ENCODE assay signal across 8 cellular contexts in the genomic region with DNA sequence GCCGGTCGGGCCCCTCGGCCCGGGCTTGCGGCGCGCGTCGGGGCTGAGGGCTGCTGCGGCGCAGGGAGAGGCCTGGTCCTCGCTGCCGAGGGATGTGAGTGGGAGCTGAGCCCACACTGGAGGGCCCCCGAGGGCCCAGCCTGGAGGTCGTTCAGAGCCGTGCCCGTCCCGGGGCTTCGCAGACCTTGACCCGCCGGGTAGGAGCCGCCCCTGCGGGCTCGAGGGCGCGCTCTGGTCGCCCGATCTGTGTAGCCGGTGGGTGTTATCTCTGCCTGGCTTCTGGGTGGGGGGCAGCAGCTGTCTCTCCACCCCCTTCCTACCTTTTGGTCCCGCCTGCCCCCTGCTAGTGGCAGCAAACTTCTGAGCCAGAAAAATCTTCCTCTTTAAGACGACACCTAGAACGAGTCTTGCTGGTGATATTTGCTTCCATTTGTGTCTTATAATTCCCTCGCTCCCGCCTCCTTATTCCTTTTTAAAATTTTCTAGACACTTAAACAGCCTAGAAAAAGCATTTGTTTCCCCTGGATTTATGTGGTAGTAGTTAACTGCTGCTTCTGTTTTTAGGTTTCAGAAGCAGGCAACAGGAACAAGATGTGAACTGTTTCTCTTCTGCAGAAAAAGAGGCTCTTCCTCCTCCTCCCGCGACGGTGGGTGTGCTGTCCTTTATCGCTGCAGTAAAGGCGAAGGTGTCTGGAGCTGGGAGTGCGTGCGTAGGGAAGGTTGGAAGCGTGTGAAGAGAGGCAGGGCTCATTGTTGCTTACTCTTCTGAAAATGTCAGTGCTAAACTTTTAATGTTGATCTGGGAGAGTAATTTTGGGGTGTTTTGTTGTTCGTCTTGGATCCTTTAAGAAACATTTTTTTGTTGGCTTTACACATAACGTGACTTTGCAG. TPM values are rescaled to one million over a fixed set of nuclear protein-coding genes. Genes with fewer than 3 reads are reported as not detected.
DNase-seq lines count a peak whose midpoint lies in the region; ATAC-seq and TF ChIP-seq lines count a peak whose summit lies in the region.

No MANE protein-coding gene starts in this region.

- H3K36me3 ChIP-seq in ES-I3 (ENCODE audit: insufficient read depth, low read length) = no peaks in the 10 kb centered on the region
- no peaks in the 10 kb centered on the region for H3K36me3 ChIP-seq in fibroblast of lung (ENCODE audit: control insufficient read depth, insufficient read depth, low read length)
- H3K36me3 ChIP-seq in upper lobe of left lung = no peaks in the 10 kb centered on the region

- peak; percentile 20 for DNase-seq in NCI-H460 (ENCODE audit: extremely low read depth, low read depth)
- DNase-seq in fibroblast of lung (ENCODE audit: low read depth in 2 of 2) = peak; percentile 48 to 57
- peak; percentile 45 for DNase-seq in myocyte (ENCODE audit: low read depth)
- DNase-seq in upper lobe of left lung = peak in 1 of 2 donors; percentile 65
- DNase-seq in COLO829 (ENCODE audit: low spot score) = no peak

- TF ChIP-seq CTCF in fibroblast of lung (conservative IDR thresholded peaks at IDR 0.05 in 1 of 2, IDR thresholded peaks at IDR 0.05 in 1 of 2; ENCODE audit: low read depth in 1 of 2, low read length in 2 of 2) = no peak
- TF ChIP-seq CTCF in upper lobe of left lung (IDR thresholded peaks at IDR 0.05) = no peak

- TF ChIP-seq EP300 in upper lobe of left lung (IDR thresholded peaks at IDR 0.05) = no peak

- H3K27ac Mint-ChIP-seq in activated T-helper 17 cell treated with anti-CD3 and anti-CD28 coated beads, Interleukin-2, amount 50 U/mL, for 72 hours = peak overlapping the region; percentile 83

- H3K79me2 ChIP-seq in fibroblast of lung (ENCODE audit: control insufficient read depth, insufficient read depth, low read length) = peaks cover 30% of the 10 kb centered on the region

- H3K4me1 ChIP-seq in ES-I3 (ENCODE audit: insufficient read depth, low read length) = no peaks in the 10 kb centered on the region; the same call in 1 of the 2 replicates
- peaks cover 9% of the 10 kb centered on the region for H3K4me1 ChIP-seq in fibroblast of lung (ENCODE audit: control insufficient read depth, extremely low read depth, insufficient read depth, low read length)
- H3K4me1 ChIP-seq in upper lobe of left lung = peaks cover 44 to 47% (median 46%) of the 10 kb centered on the region in 4 donors

- H2AFZ ChIP-seq in fibroblast of lung (ENCODE audit: low read length) = peak overlapping the region; percentile 67

- WGBS in upper lobe of left lung, 2 donors = 0% methylated on average over 15 to 40 of the region's 44 CpGs

- no peaks in the 10 kb centered on the region for H3K9me3 Mint-ChIP-seq in activated T-helper 17 cell treated with anti-CD3 and anti-CD28 coated beads, Interleukin-2, amount 50 U/mL, for 72 hours

- H3K4me3 Mint-ChIP-seq in activated T-helper 17 cell treated with anti-CD3 and anti-CD28 coated beads, Interleukin-2, amount 50 U/mL, for 72 hours = no peak overlapping the region

- TF ChIP-seq POLR2A in upper lobe of left lung (IDR thresholded peaks at IDR 0.05) = no peak

- H3K4me3 ChIP-seq in fibroblast of lung (replicated peaks in 1 of 4; ENCODE audit: control extremely low read depth in 1 of 4, insufficient read depth in 1 of 4, low read depth in 3 of 4, low read length in 4 of 4) = peak overlapping the region; percentile 58 to 83 (median 67)
- peak overlapping the region; percentile 61 to 91 (median 80) for H3K4me3 ChIP-seq in upper lobe of left lung

- H3K4me2 ChIP-seq in fibroblast of lung (ENCODE audit: extremely low read depth, insufficient read depth, low read length) = peak overlapping the region; percentile 81

- H3K36me3 Mint-ChIP-seq in activated T-helper 17 cell treated with anti-CD3 and anti-CD28 coated beads, Interleukin-2, amount 50 U/mL, for 72 hours (ENCODE audit: low read depth) = peaks cover 15% of the 10 kb centered on the region

- H3K9me3 ChIP-seq in ES-I3 (ENCODE audit: control insufficient read depth, insufficient read depth, low read length) = no peaks in the 10 kb centered on the region
- H3K9me3 ChIP-seq in fibroblast of lung (ENCODE audit: control insufficient read depth, insufficient read depth, low read depth, low read length) = no peaks in the 10 kb centered on the region
- H3K9me3 ChIP-seq in upper lobe of left lung = no peaks in the 10 kb centered on the region

- H3K9ac ChIP-seq in ES-I3 (ENCODE audit: low read depth, low read length) (peak overlapping the region; percentile 84), fibroblast of lung (ENCODE audit: insufficient read depth, low read length) (peak overlapping the region; percentile 91)

- ATAC-seq in HG02840 (IDR thresholded peaks at IDR 0.05; ENCODE audit: low FRiP score, unreplicated experiment) (peak; percentile 31), upper lobe of left lung (ENCODE audit: low FRiP score in 2 of 2) (peak; percentile 6 to 27)
- no peak for ATAC-seq in activated T-helper 17 cell treated with anti-CD3 and anti-CD28 coated beads, Interleukin-2, amount 50 U/mL, for 72 hours (replicated peaks)

- no peaks in the 10 kb centered on the region for H3K27me3 Mint-ChIP-seq in activated T-helper 17 cell treated with anti-CD3 and anti-CD28 coated beads, Interleukin-2, amount 50 U/mL, for 72 hours

- peak overlapping the region; percentile 91 for H3K27ac ChIP-seq in fibroblast of lung (ENCODE audit: insufficient read depth, low read length)
- H3K27ac ChIP-seq in upper lobe of left lung = peak overlapping the region; percentile 96 to 99 (median 98)

- H3K4me1 Mint-ChIP-seq in activated T-helper 17 cell treated with anti-CD3 and anti-CD28 coated beads, Interleukin-2, amount 50 U/mL, for 72 hours = peaks cover 32% of the 10 kb centered on the region

- H3K27me3 ChIP-seq in fibroblast of lung (ENCODE audit: control insufficient read depth, insufficient read depth, low read length) (no peaks in the 10 kb centered on the region), upper lobe of left lung (no peaks in the 10 kb centered on the region)

- H4K20me1 ChIP-seq in fibroblast of lung (ENCODE audit: control insufficient read depth, extremely low read depth, insufficient read depth, low read length) = no peaks in the 10 kb centered on the region

RNA-seq across cellular contexts. Expression of gene JAK2, which starts 0.5 kb away (rescaled TPM):
- total RNA-seq in NCI-H460 (2014; rRNA removed; shearing (Covaris generic)) = 4.5 and 5.3 TPM in 2 replicates
- polyA plus RNA-seq in NCI-H460 (2014; cell fraction: nucleus; rRNA removed) = 1.5 and 2.5 TPM in 2 replicates
- total RNA-seq in activated T-helper 17 cell treated with anti-CD3 and anti-CD28 coated beads, Interleukin-2, amount 50 U/mL, for 72 hours = 10 to 100 TPM; 17.3 to 24.6 TPM
- total RNA-seq in fibroblast of lung (13.4 TPM in 2 replicates), myocyte (10.7 and 13.3 TPM in 2 replicates), upper lobe of left lung (10 to 100 TPM; 19.6 to 52.9 (median 26.0) TPM)
- 5.0 and 5.7 TPM in 2 replicates for polyA plus RNA-seq in fibroblast of lung
- 3.9 and 4.5 TPM in 2 replicates for polyA plus RNA-seq in fibroblast of lung (2012)
- polyA minus RNA-seq in fibroblast of lung (ENCODE audit: low replicate concordance) = 1.3 and 2.1 TPM in 2 replicates
- polyA plus RNA-seq in myocyte (2012) = 2.9 TPM
